ENCODE assay signal across 7 cellular contexts in genomic region chr10:47622719-47623118, GRCh38.
A peak's percentile ranks its signal among the peaks of the same experiment; 100 is the strongest.
DNase-seq lines count a peak whose midpoint lies in the region; TF ChIP-seq lines count a peak whose summit lies in the region.
"Not testable (repeated sequence)": the region's sequence is repeated elsewhere in the genome, so short reads cannot be mapped to it uniquely, and the experiment has no call there.

No MANE protein-coding gene starts in this region.

- peak; percentile 1 for DNase-seq in EH (ENCODE audit: low read depth)
- DNase-seq in NOMO-1 treated with DMSO at 0.1 percent for 48 hours (lab: John Stamatoyannopoulos, UW; ENCODE audit: unreplicated experiment): peak; percentile 40
- peak; percentile 11 for DNase-seq in astrocyte of the spinal cord (ENCODE audit: low read depth, low spot score)
- DNase-seq in choroid plexus epithelial cell (ENCODE audit: low read depth): peak; percentile 59
- DNase-seq in globus pallidus (ENCODE audit: low spot score): peak; percentile 21
- peak; percentile 4 for DNase-seq in kidney tubule cell (ENCODE audit: low spot score)
- peak; percentile 12 for DNase-seq in superior temporal gyrus (ENCODE audit: extremely low spot score)

- H3K4me3 ChIP-seq in astrocyte of the spinal cord (ENCODE audit: low read depth, low read length); choroid plexus epithelial cell (ENCODE audit: low read depth, low read length): not testable (repeated sequence)

- TF ChIP-seq CTCF in astrocyte of the spinal cord (IDR thresholded peaks at IDR 0.05; ENCODE audit: low read depth, low read length); choroid plexus epithelial cell (conservative IDR thresholded peaks at IDR 0.05; ENCODE audit: low read depth, low read length): not testable (repeated sequence)

- in situ Hi-C loops in astrocyte of the spinal cord (cut with HindIII; ENCODE audit: low sequenced_read_pairs): not testable (repeated sequence)

Comparison
In these comparisons a context has a peak if more than half of its experiments do, and no peak if none do; other contexts are left out.
1. DNase-seq: peak in every context shown above with its lines; median percentile 59 in choroid plexus epithelial cell; 40 in NOMO-1 treated with DMSO at 0.1 percent for 48 hours; 21 in globus pallidus; 12 in superior temporal gyrus; 11 in astrocyte of the spinal cord; 4 in kidney tubule cell; 1 in EH.